Comparison of ENCODE assay signal across 17 cellular contexts in the genomic region with DNA sequence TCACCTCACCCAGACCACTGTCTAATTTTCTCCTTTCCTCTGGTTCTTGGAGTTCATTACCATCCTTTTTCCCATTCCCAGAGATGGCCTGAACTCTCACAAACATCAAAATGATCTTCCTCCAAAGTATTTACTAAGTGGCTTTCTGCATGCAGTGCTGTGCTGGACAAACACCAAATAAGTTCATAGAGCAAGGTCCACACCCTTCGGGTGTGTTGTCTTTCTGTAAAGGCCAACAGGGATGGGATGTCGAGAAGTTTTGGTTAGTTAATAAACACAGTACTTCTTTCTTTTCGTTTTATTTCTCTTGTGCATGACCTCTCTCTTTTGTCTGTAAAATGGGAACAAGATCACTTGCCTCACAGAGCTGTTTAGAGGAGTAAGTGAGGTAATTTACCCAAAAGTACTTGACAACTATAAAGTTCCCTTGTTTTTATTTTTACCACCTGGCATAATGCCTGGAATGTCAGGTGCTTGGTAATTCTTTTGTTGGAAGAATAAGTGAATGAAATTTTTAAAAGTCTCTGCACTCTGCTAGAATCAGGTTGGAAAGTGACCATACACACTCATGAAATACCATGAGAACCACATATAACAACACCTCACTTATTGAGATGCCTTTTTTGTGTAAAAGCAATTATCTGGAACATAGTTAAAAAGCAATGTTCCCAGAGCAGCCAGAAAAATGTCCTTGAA. TPM values are rescaled to one million over a fixed set of nuclear protein-coding genes. Genes with fewer than 3 reads are reported as not detected.
DNase-seq lines count a peak whose midpoint lies in the region; ATAC-seq lines count a peak whose summit lies in the region.
"Had no signal": no experiment of that assay in that cellular context is flagged by ENCODE, and none has a peak within 500 bp of the region (broad histone marks: within the 10 kb centered on the region; RNA-seq: fewer than 3 reads in every experiment).

No MANE protein-coding gene starts in this region.

- intact Hi-C loops in activated CD4-positive, alpha-beta T cell treated with anti-CD3 and anti-CD28 coated beads for 36 hours (cut with DNase I, micrococcal nuclease) = loop anchor here in 1 of 2 experiments (10.0 kb wide), 1 partner anchor 876 kb away; no protein-coding TSS in a partner anchor
- intact Hi-C loops in right cardiac atrium (cut with DNase I) = no loop called here

- peak overlapping the region; percentile 55 for H3K27ac Mint-ChIP-seq in activated CD4-positive, alpha-beta T cell treated with anti-CD3 and anti-CD28 coated beads for 36 hours
- peak overlapping the region; percentile 4 for H3K27ac Mint-ChIP-seq in stimulated activated effector memory CD8-positive, alpha-beta T cell treated with anti-CD3 and anti-CD28 coated beads, Interleukin-12 subunit alpha, Interleukin-12 subunit beta, amount 100 ng/mL, for 72 hours

- H3K4me1 ChIP-seq in right cardiac atrium (ENCODE audit: control insufficient read depth, insufficient read depth, low read length) = no peaks in the 10 kb centered on the region
- H3K4me1 ChIP-seq: A549 had no signal

- 38% methylated on average over 3 of the region's 3 CpGs for WGBS in right cardiac atrium

- no peaks in the 10 kb centered on the region for H3K9me3 Mint-ChIP-seq in activated CD4-positive, alpha-beta T cell treated with anti-CD3 and anti-CD28 coated beads for 36 hours (ENCODE audit: low read depth)
- H3K9me3 Mint-ChIP-seq in stimulated activated effector memory CD8-positive, alpha-beta T cell treated with anti-CD3 and anti-CD28 coated beads, Interleukin-12 subunit alpha, Interleukin-12 subunit beta, amount 100 ng/mL, for 72 hours = no peaks in the 10 kb centered on the region
- H3K9me3 Mint-ChIP-seq: naive B cell had no signal

- POLR2A ChIA-PET in activated CD4-positive, alpha-beta T cell treated with anti-CD3 and anti-CD28 coated beads for 36 hours (lab: Charles Lee) = no interaction called here

- no peaks in the 10 kb centered on the region for H3K27me3 Mint-ChIP-seq in activated CD4-positive, alpha-beta T cell treated with anti-CD3 and anti-CD28 coated beads for 36 hours

- no peak overlapping the region for H3K4me3 ChIP-seq in right cardiac atrium (ENCODE audit: low read length)
- H3K4me3 ChIP-seq: A549 had no signal

- ATAC-seq in activated CD4-positive, alpha-beta T cell treated with anti-CD3 and anti-CD28 coated beads for 36 hours = no peak
- peak; percentile 27 to 60 for ATAC-seq in right cardiac atrium
- ATAC-seq in stimulated activated effector memory CD8-positive, alpha-beta T cell treated with anti-CD3 and anti-CD28 coated beads, Interleukin-12 subunit alpha, Interleukin-12 subunit beta, amount 100 ng/mL, for 72 hours = no peak
- no peak for ATAC-seq in GM21786 (IDR thresholded peaks at IDR 0.05; ENCODE audit: unreplicated experiment)
- ATAC-seq: A549, HCT116 had no signal

- H3K4me3 Mint-ChIP-seq in activated CD4-positive, alpha-beta T cell treated with anti-CD3 and anti-CD28 coated beads for 36 hours = no peak overlapping the region
- no peak overlapping the region for H3K4me3 Mint-ChIP-seq in stimulated activated effector memory CD8-positive, alpha-beta T cell treated with anti-CD3 and anti-CD28 coated beads, Interleukin-12 subunit alpha, Interleukin-12 subunit beta, amount 100 ng/mL, for 72 hours
- H3K4me3 Mint-ChIP-seq: naive B cell had no signal

- no peaks in the 10 kb centered on the region for H3K9me3 ChIP-seq in right cardiac atrium (ENCODE audit: control insufficient read depth, low read length)
- H3K9me3 ChIP-seq: A549 had no signal

- CTCF ChIA-PET in activated CD4-positive, alpha-beta T cell treated with anti-CD3 and anti-CD28 coated beads for 36 hours (lab: Charles Lee) = interaction anchor here (0.6 to 2.5 kb wide), 3 partner anchors 11 to 411 kb away, joined by 3 to 10 read pairs (median 4); no protein-coding TSS in a partner anchor

- peaks cover 90% of the 10 kb centered on the region for H3K4me1 Mint-ChIP-seq in activated CD4-positive, alpha-beta T cell treated with anti-CD3 and anti-CD28 coated beads for 36 hours
- H3K4me1 Mint-ChIP-seq in stimulated activated effector memory CD8-positive, alpha-beta T cell treated with anti-CD3 and anti-CD28 coated beads, Interleukin-12 subunit alpha, Interleukin-12 subunit beta, amount 100 ng/mL, for 72 hours = peaks cover 66% of the 10 kb centered on the region

- peak overlapping the region; percentile 39 for H3K27ac ChIP-seq in right cardiac atrium (ENCODE audit: low read length)
- H3K27ac ChIP-seq: A549 had no signal

- no peak for DNase-seq in activated CD4-positive, alpha-beta T cell treated with anti-CD3 and anti-CD28 coated beads for 36 hours
- DNase-seq in activated CD4-positive, alpha-beta T cell treated with anti-CD3 and anti-CD28 coated beads for 48 hours = no peak
- peak; percentile 49 for DNase-seq in NCI-H2107 treated with DMSO at 0.1 percent for 48 hours (lab: John Stamatoyannopoulos, UW; ENCODE audit: unreplicated experiment)
- DNase-seq in right cardiac atrium = no peak
- no peak for DNase-seq in stimulated activated effector memory CD8-positive, alpha-beta T cell treated with anti-CD3 and anti-CD28 coated beads, Interleukin-12 subunit alpha, Interleukin-12 subunit beta, amount 100 ng/mL, for 72 hours (ENCODE audit: low spot score in 2 of 2)
- DNase-seq in EL = no peak
- no peak for DNase-seq in nucleus accumbens (lab: John Stamatoyannopoulos, UW)
- DNase-seq: activated CD4-positive, alpha-beta T cell treated with anti-CD3 and anti-CD28 coated beads for 1 hour; Calu3; naive B cell; NCI-H446 treated with DMSO at 0.1 percent for 48 hours; T-helper 1 cell had no signal

- H3K27me3 ChIP-seq in right cardiac atrium (ENCODE audit: control insufficient read depth, insufficient read depth) = no peaks in the 10 kb centered on the region

- peaks cover 19% of the 10 kb centered on the region for H3K36me3 Mint-ChIP-seq in activated CD4-positive, alpha-beta T cell treated with anti-CD3 and anti-CD28 coated beads for 36 hours (ENCODE audit: low read depth)
- H3K36me3 Mint-ChIP-seq in stimulated activated effector memory CD8-positive, alpha-beta T cell treated with anti-CD3 and anti-CD28 coated beads, Interleukin-12 subunit alpha, Interleukin-12 subunit beta, amount 100 ng/mL, for 72 hours = no peaks in the 10 kb centered on the region
- H3K36me3 Mint-ChIP-seq: naive B cell had no signal

RNA-seq across cellular contexts. Expression of a gene that starts 22.8 kb away (rescaled TPM):
- under 1 TPM; 0.26 to 0.32 TPM for total RNA-seq in activated CD4-positive, alpha-beta T cell treated with anti-CD3 and anti-CD28 coated beads for 36 hours
- total RNA-seq in right cardiac atrium = not detected
- not detected for polyA plus RNA-seq in right cardiac atrium
- total RNA-seq: Calu3, HT-29, subcutaneous adipose tissue had no signal
- polyA plus RNA-seq: A549 had no signal

RNA-seq across cellular contexts. Expression of a gene that starts 56.2 kb away (rescaled TPM):
- 10 to 100 TPM; 41.8 to 44.4 TPM for total RNA-seq in activated CD4-positive, alpha-beta T cell treated with anti-CD3 and anti-CD28 coated beads for 36 hours
- total RNA-seq in right cardiac atrium = 10 to 100 TPM; 21.4 to 36.9 (median 29.5) TPM
- 22.7 TPM for polyA plus RNA-seq in right cardiac atrium

RNA-seq across cellular contexts. Expression of a gene that starts 56.3 kb away (rescaled TPM):
- 1 to 10 TPM; 6.4 to 7.3 TPM for total RNA-seq in activated CD4-positive, alpha-beta T cell treated with anti-CD3 and anti-CD28 coated beads for 36 hours
- 10 to 100 TPM; 60.2 to 77.7 (median 73.1) TPM for total RNA-seq in right cardiac atrium
- polyA plus RNA-seq in right cardiac atrium = 75.2 TPM

Comparison
In these comparisons a context has a peak if more than half of its experiments do, and no peak if none do; other contexts are left out.
1. ATAC-seq: peak in right cardiac atrium (2 of 2); none in activated CD4-positive, alpha-beta T cell treated with anti-CD3 and anti-CD28 coated beads for 36 hours (single experiment), stimulated activated effector memory CD8-positive, alpha-beta T cell treated with anti-CD3 and anti-CD28 coated beads, Interleukin-12 subunit alpha, Interleukin-12 subunit beta, amount 100 ng/mL, for 72 hours (single experiment) and GM21786 (single experiment).
2. RNA of a gene that starts 56.3 kb away (total RNA-seq): 60.2 to 77.7 TPM in right cardiac atrium; 6.4 to 7.3 TPM in activated CD4-positive, alpha-beta T cell treated with anti-CD3 and anti-CD28 coated beads for 36 hours; every median in the first group is over 4 times any median in the second.